19 cellular contexts compared by ENCODE assay signal in genomic region chr18:28854964-28855363, GRCh38.
DNase-seq lines count a peak whose midpoint lies in the region; ATAC-seq and TF ChIP-seq lines count a peak whose summit lies in the region.
"Had no signal": no experiment of that assay in that cellular context is flagged by ENCODE, and none has a peak within 500 bp of the region (broad histone marks: within the 10 kb centered on the region; RNA-seq: fewer than 3 reads in every experiment).

No MANE protein-coding gene starts in this region.

- no peak overlapping the region for H3K27ac Mint-ChIP-seq in natural killer cell
- H3K27ac Mint-ChIP-seq: activated B cell treated with CpG ODN at 0.5 μM for 24 hours; activated CD8-positive, alpha-beta memory T cell treated with anti-CD3 and anti-CD28 coated beads, Interleukin-2, amount 10 ng/mL, durations not matched to agents 7 days and 5 days; activated naive CD4-positive, alpha-beta T cell treated with anti-CD3 and anti-CD28 coated beads, Interleukin-2, amount 10 ng/mL, durations not matched to agents 7 days and 5 days had no signal

- H3K27me3 Mint-ChIP-seq in natural killer cell (ENCODE audit: low read depth in 2 of 2), result no peaks in the 10 kb centered on the region
- H3K27me3 Mint-ChIP-seq: activated B cell treated with CpG ODN at 0.5 μM for 24 hours; activated CD8-positive, alpha-beta memory T cell treated with anti-CD3 and anti-CD28 coated beads, Interleukin-2, amount 10 ng/mL, durations not matched to agents 7 days and 5 days; activated naive CD4-positive, alpha-beta T cell treated with anti-CD3 and anti-CD28 coated beads, Interleukin-2, amount 10 ng/mL, durations not matched to agents 7 days and 5 days had no signal

- H3K9me3 Mint-ChIP-seq in natural killer cell, result peaks cover 0 to 4% of the 10 kb centered on the region in 2 donors
- H3K9me3 Mint-ChIP-seq: neural crest cell had no signal

- TF ChIP-seq CTCF in natural killer cell (IDR thresholded peaks at IDR 0.05), result no peak
- TF ChIP-seq CTCF in GM10248 (IDR thresholded peaks at IDR 0.05; ENCODE audit: control extremely low read depth, extremely low read depth, low read depth, missing control alignments), result no peak

- no peaks in the 10 kb centered on the region for H3K4me1 Mint-ChIP-seq in natural killer cell
- H3K4me1 Mint-ChIP-seq: activated B cell treated with CpG ODN at 0.5 μM for 24 hours; activated CD8-positive, alpha-beta memory T cell treated with anti-CD3 and anti-CD28 coated beads, Interleukin-2, amount 10 ng/mL, durations not matched to agents 7 days and 5 days; activated naive CD4-positive, alpha-beta T cell treated with anti-CD3 and anti-CD28 coated beads, Interleukin-2, amount 10 ng/mL, durations not matched to agents 7 days and 5 days had no signal

- CTCF ChIA-PET in GM10248 (lab: Yijun Ruan, JAX), result interaction anchor here (1.1 to 1.3 kb wide), 3 partner anchors 21 to 61 kb away, joined by 3 read pairs; no protein-coding TSS in a partner anchor

- POLR2A ChIA-PET in GM10248 (lab: Yijun Ruan, JAX), result no interaction called here

- H3K4me3 Mint-ChIP-seq in natural killer cell, result no peak overlapping the region
- H3K4me3 Mint-ChIP-seq: activated B cell treated with CpG ODN at 0.5 μM for 24 hours; activated CD8-positive, alpha-beta memory T cell treated with anti-CD3 and anti-CD28 coated beads, Interleukin-2, amount 10 ng/mL, durations not matched to agents 7 days and 5 days; activated naive CD4-positive, alpha-beta T cell treated with anti-CD3 and anti-CD28 coated beads, Interleukin-2, amount 10 ng/mL, durations not matched to agents 7 days and 5 days; neural crest cell had no signal

- H3K36me3 Mint-ChIP-seq in natural killer cell, result peaks cover 6% of the 10 kb centered on the region
- H3K36me3 Mint-ChIP-seq: activated CD8-positive, alpha-beta memory T cell treated with anti-CD3 and anti-CD28 coated beads, Interleukin-2, amount 10 ng/mL, durations not matched to agents 7 days and 5 days; activated naive CD4-positive, alpha-beta T cell treated with anti-CD3 and anti-CD28 coated beads, Interleukin-2, amount 10 ng/mL, durations not matched to agents 7 days and 5 days had no signal

- DNase-seq in Right ventricle myocardium inferior (ENCODE audit: missing footprints), result no peak
- no peak for DNase-seq in cardiac septum (ENCODE audit: low spot score)
- DNase-seq in dedifferentiated amniotic fluid mesenchymal stem cell (ENCODE audit: extremely low spot score), result peak; percentile 36
- peak; percentile 75 for DNase-seq in iris pigment epithelial cell (ENCODE audit: low read depth)
- no peak for DNase-seq in AML-193 (lab: John Stamatoyannopoulos, UW)
- DNase-seq in natural killer cell, result no peak
- no peak for DNase-seq in GM10248 (ENCODE audit: extremely low spot score)
- DNase-seq: activated B cell treated with CpG ODN at 0.5 μM for 24 hours; activated CD8-positive, alpha-beta memory T cell treated with anti-CD3 and anti-CD28 coated beads, Interleukin-2, amount 10 ng/mL, durations not matched to agents 7 days and 5 days; activated naive CD4-positive, alpha-beta T cell treated with anti-CD3 and anti-CD28 coated beads, Interleukin-2, amount 10 ng/mL, durations not matched to agents 7 days and 5 days; Calu3; lower lobe of right lung; NCI-H1436 treated with DMSO at 0.1 percent for 48 hours; NCI-H446 treated with DMSO at 0.1 percent for 48 hours; small intestine; stimulated activated naive CD8-positive, alpha-beta T cell treated with anti-CD3 and anti-CD28 coated beads, Interleukin-15, Interleukin-2, amounts not matched to agents 100 U/mL and 50 U/mL, for 24 hours had no signal

- intact Hi-C loops in Right ventricle myocardium inferior (cut with DNase I), result no loop called here
- intact Hi-C loops in cardiac septum (cut with DNase I), result no loop called here
- intact Hi-C loops in natural killer cell (cut with micrococcal nuclease), result no loop called here

- ATAC-seq in Right ventricle myocardium inferior (peak; percentile 28), HG02642 (IDR thresholded peaks at IDR 0.05; ENCODE audit: poor library complexity, unreplicated experiment) (no peak), natural killer cell (no peak)
- ATAC-seq: activated CD8-positive, alpha-beta memory T cell treated with anti-CD3 and anti-CD28 coated beads, Interleukin-2, amount 10 ng/mL, durations not matched to agents 7 days and 5 days; K562; lower lobe of right lung; stimulated activated naive CD8-positive, alpha-beta T cell treated with anti-CD3 and anti-CD28 coated beads, Interleukin-15, Interleukin-2, amounts not matched to agents 100 U/mL and 50 U/mL, for 24 hours had no signal

Comparison
In these comparisons a context has a peak if more than half of its experiments do, and no peak if none do; other contexts are left out.
1. DNase-seq: peak in dedifferentiated amniotic fluid mesenchymal stem cell (single experiment) and iris pigment epithelial cell (single experiment); none in Right ventricle myocardium inferior (single experiment), cardiac septum (single experiment), AML-193 (0 of 2), natural killer cell (single experiment) and GM10248 (single experiment).